ENCODE assay signal across 23 cellular contexts in genomic region chrX:2374086-2374485, GRCh38.
DNase-seq lines count a peak whose midpoint lies in the region; ATAC-seq and TF ChIP-seq lines count a peak whose summit lies in the region.
"Had no signal": no experiment of that assay in that cellular context is flagged by ENCODE, and none has a peak within 500 bp of the region (broad histone marks: within the 10 kb centered on the region; RNA-seq: fewer than 3 reads in every experiment).

No MANE protein-coding gene starts in this region.

- no peaks in the 10 kb centered on the region for H3K9me3 Mint-ChIP-seq in activated T-helper 17 cell treated with anti-CD3 and anti-CD28 coated beads, Interleukin-2, amount 50 U/mL, for 72 hours
- H3K9me3 Mint-ChIP-seq: central memory CD8-positive, alpha-beta T cell had no signal

- H3K4me3 ChIP-seq in AG09309 (ENCODE audit: control insufficient read depth, low read depth, low read length) (no peak overlapping the region), fibroblast of the aortic adventitia (ENCODE audit: low read depth, low read length) (no peak overlapping the region), mucosa of descending colon (no peak overlapping the region)
- H3K4me3 ChIP-seq: left lung, psoas muscle, tibial artery had no signal

- no peak overlapping the region for H3K4me3 Mint-ChIP-seq in activated T-helper 17 cell treated with anti-CD3 and anti-CD28 coated beads, Interleukin-2, amount 50 U/mL, for 72 hours
- H3K4me3 Mint-ChIP-seq: central memory CD8-positive, alpha-beta T cell had no signal

- H3K9me3 ChIP-seq in mucosa of descending colon: no peaks in the 10 kb centered on the region
- H3K9me3 ChIP-seq: left lung, psoas muscle, tibial artery had no signal

- intact Hi-C loops in mucosa of descending colon (cut with DNase I, micrococcal nuclease): no loop called here

- no peak for ATAC-seq in activated T-helper 17 cell treated with anti-CD3 and anti-CD28 coated beads, Interleukin-2, amount 50 U/mL, for 72 hours (replicated peaks)
- no peak for ATAC-seq in mucosa of descending colon
- ATAC-seq: left lung, psoas muscle had no signal

- no peaks in the 10 kb centered on the region for H3K27me3 Mint-ChIP-seq in activated T-helper 17 cell treated with anti-CD3 and anti-CD28 coated beads, Interleukin-2, amount 50 U/mL, for 72 hours
- H3K27me3 Mint-ChIP-seq: central memory CD8-positive, alpha-beta T cell had no signal

- peaks cover 7% of the 10 kb centered on the region for H3K36me3 Mint-ChIP-seq in activated T-helper 17 cell treated with anti-CD3 and anti-CD28 coated beads, Interleukin-2, amount 50 U/mL, for 72 hours (ENCODE audit: low read depth)

- peak; percentile 40 for DNase-seq in AG09309 (ENCODE audit: low read depth)
- peak; percentile 62 for DNase-seq in GM04504 (ENCODE audit: low read depth)
- DNase-seq in fibroblast of the aortic adventitia (ENCODE audit: low read depth): peak; percentile 77
- no peak for DNase-seq in NCI-H2081 treated with DMSO at 0.1 percent for 48 hours (lab: John Stamatoyannopoulos, UW)
- no peak for DNase-seq in mucosa of descending colon
- no peak for DNase-seq in activated CD4-positive, CD25-positive, alpha-beta regulatory T cell (lab: John Stamatoyannopoulos, UW)
- DNase-seq in medulla oblongata (ENCODE audit: extremely low spot score): no peak
- DNase-seq: activated CD4-positive, alpha-beta T cell treated with anti-CD3 and anti-CD28 coated beads, Interleukin-2, amount 50 U/mL, for 1 hour; activated gamma-delta T cell treated with Interleukin-2 at 50 U/mL for 16 hours; COR-L47; erythroblast; left lung; NCI-H1417 treated with DMSO at 0.1 percent for 48 hours; NCI-H2171 treated with DMSO at 0.1 percent for 48 hours; NCI-H774; psoas muscle; Right ventricle myocardium superior; stimulated activated CD4-positive, alpha-beta T cell treated with anti-CD3 and anti-CD28 coated beads, Interleukin-1b, Interleukin-23, amount 100 ng/mL, for 48 hours; stimulated activated naive CD4-positive, alpha-beta T cell; T-helper 1 cell; tibial artery had no signal

- peak overlapping the region; percentile 36 for H3K27ac Mint-ChIP-seq in activated T-helper 17 cell treated with anti-CD3 and anti-CD28 coated beads, Interleukin-2, amount 50 U/mL, for 72 hours

- H3K4me1 Mint-ChIP-seq in activated T-helper 17 cell treated with anti-CD3 and anti-CD28 coated beads, Interleukin-2, amount 50 U/mL, for 72 hours: peaks cover 11% of the 10 kb centered on the region

- TF ChIP-seq CTCF in AG09309 (IDR thresholded peaks at IDR 0.05; ENCODE audit: control insufficient read depth, insufficient read depth, low read depth, low read length, missing control alignments) (no peak), fibroblast of the aortic adventitia (IDR thresholded peaks at IDR 0.05; ENCODE audit: insufficient read depth, low read length) (no peak), mucosa of descending colon (IDR thresholded peaks at IDR 0.05) (no peak)

- H3K36me3 ChIP-seq in mucosa of descending colon (ENCODE audit: low read depth): no peaks in the 10 kb centered on the region
- H3K36me3 ChIP-seq: tibial artery had no signal

- no peaks in the 10 kb centered on the region for H3K4me1 ChIP-seq in mucosa of descending colon (ENCODE audit: low read depth)
- H3K4me1 ChIP-seq: left lung, tibial artery had no signal

Comparison
In these comparisons a context has a peak if more than half of its experiments do, and no peak if none do; other contexts are left out.
1. DNase-seq: peak in AG09309 (single experiment), GM04504 (single experiment) and fibroblast of the aortic adventitia (single experiment); none in NCI-H2081 treated with DMSO at 0.1 percent for 48 hours (single experiment), mucosa of descending colon (0 of 3), activated CD4-positive, CD25-positive, alpha-beta regulatory T cell (0 of 4) and medulla oblongata (single experiment).